25 cellular contexts compared by ENCODE assay signal in the genomic region with DNA sequence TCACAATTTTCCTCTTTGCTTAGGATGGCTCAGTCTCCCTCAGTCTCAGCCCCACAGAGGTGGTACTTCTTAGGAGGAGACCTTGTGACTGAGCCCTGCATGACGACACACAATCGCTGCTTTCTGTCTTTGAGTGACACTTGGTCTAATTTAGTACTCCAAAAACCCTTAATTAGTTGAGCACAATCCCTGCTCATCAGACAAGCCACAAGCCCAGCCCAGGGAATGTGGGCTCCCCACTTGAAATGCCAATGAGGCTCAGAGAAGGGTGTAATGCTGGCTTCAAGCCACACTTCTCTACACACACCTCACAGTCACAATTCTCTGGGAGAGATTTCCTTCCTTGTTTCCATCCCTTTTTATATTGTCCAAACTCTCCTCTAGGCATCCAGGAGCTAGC.
"Had no signal": no experiment of that assay in that cellular context is flagged by ENCODE, and none has a peak within 500 bp of the region (broad histone marks: within the 10 kb centered on the region; RNA-seq: fewer than 3 reads in every experiment).

No MANE protein-coding gene starts in this region.

- H3K4me3 ChIP-seq: breast epithelium, coronary artery, esophagus squamous epithelium, gastrocnemius medialis, right lobe of liver had no signal

- H3K4me1 ChIP-seq: breast epithelium, esophagus squamous epithelium, gastrocnemius medialis, parathyroid adenoma, right lobe of liver had no signal

- DNase-seq: activated CD4-positive, alpha-beta T cell treated with anti-CD3 and anti-CD28 coated beads, Interleukin-2, amount 10 ng/mL, durations not matched to agents 7 days and 5 days; activated CD4-positive, CD25-positive, alpha-beta regulatory T cell treated with anti-CD3 and anti-CD28 coated beads, Interleukin-2, amount 50 U/mL, for 72 hours; activated CD8-positive, alpha-beta T cell treated with anti-CD3 and anti-CD28 coated beads, Interleukin-2, amount 10 ng/mL, durations not matched to agents 7 days and 5 days; activated gamma-delta T cell; activated naive CD4-positive, alpha-beta T cell treated with anti-CD3 and anti-CD28 coated beads, Interleukin-2, amount 50 U/mL, for 16 hours; activated naive CD8-positive, alpha-beta T cell treated with anti-CD3 and anti-CD28 coated beads, Interleukin-2, amount 50 U/mL, for 24 hours; anterior cingulate cortex; cerebellar nuclear complex; endodermal cell; esophagus squamous epithelium; gastrocnemius medialis; hypothalamus; nephron progenitor cell; nucleus accumbens; right lobe of liver; stimulated activated CD4-positive, alpha-beta T cell treated with anti-CD3 and anti-CD28 coated beads, Interleukin-2, amount 100 ng/mL, for 48 hours; stimulated activated CD8-positive, alpha-beta memory T cell treated with anti-CD3 and anti-CD28 coated beads, Interleukin-4, amount 100 ng/mL, for 48 hours; stimulated activated naive CD4-positive, alpha-beta T cell; T-cell had no signal

- H3K27ac ChIP-seq: breast epithelium, coronary artery, esophagus squamous epithelium, gastrocnemius medialis, parathyroid adenoma, right lobe of liver, VCaP had no signal

- H3K9me3 ChIP-seq: breast epithelium, esophagus squamous epithelium, gastrocnemius medialis, right lobe of liver had no signal

- H3K9me3 Mint-ChIP-seq: activated CD4-positive, alpha-beta T cell treated with anti-CD3 and anti-CD28 coated beads, Interleukin-2, amount 10 ng/mL, durations not matched to agents 7 days and 5 days; activated naive CD8-positive, alpha-beta T cell treated with anti-CD3 and anti-CD28 coated beads, Interleukin-2, amount 50 U/mL, for 24 hours; activated T-helper 1 cell treated with anti-CD3 and anti-CD28 coated beads, Interleukin-12 subunit alpha, Interleukin-12 subunit beta, Interleukin-2, Interleukin-4 antibody, amounts not matched to agents 30 ng/mL and 10 ng/mL and 1 ng/mL, durations not matched to agents 14 hours and 24 hours and 36 hours; endodermal cell; nephron progenitor cell; T-cell; T-helper 2 cell treated with Interferon-gamma antibody and Interleukin-4, amounts not matched to agents 5 μg/mL and 100 μg/mL, for 36 hours had no signal

- H3K36me3 Mint-ChIP-seq: T-cell had no signal

- H3K4me3 Mint-ChIP-seq: activated CD4-positive, alpha-beta T cell treated with anti-CD3 and anti-CD28 coated beads, Interleukin-2, amount 10 ng/mL, durations not matched to agents 7 days and 5 days; activated CD8-positive, alpha-beta T cell treated with anti-CD3 and anti-CD28 coated beads, Interleukin-2, amount 10 ng/mL, durations not matched to agents 7 days and 5 days; activated naive CD8-positive, alpha-beta T cell treated with anti-CD3 and anti-CD28 coated beads, Interleukin-2, amount 50 U/mL, for 24 hours; activated T-helper 1 cell treated with anti-CD3 and anti-CD28 coated beads, Interleukin-12 subunit alpha, Interleukin-12 subunit beta, Interleukin-2, Interleukin-4 antibody, amounts not matched to agents 30 ng/mL and 10 ng/mL and 1 ng/mL, durations not matched to agents 14 hours and 24 hours and 36 hours; endodermal cell; nephron progenitor cell; T-cell; T-helper 2 cell treated with Interferon-gamma antibody and Interleukin-4, amounts not matched to agents 5 μg/mL and 100 μg/mL, for 36 hours had no signal

- H3K9ac ChIP-seq: parathyroid adenoma had no signal

- H3K27me3 ChIP-seq: breast epithelium, esophagus squamous epithelium, gastrocnemius medialis, right lobe of liver had no signal

- H2AFZ ChIP-seq: parathyroid adenoma had no signal

- H3K79me2 ChIP-seq: parathyroid adenoma had no signal

- H3K27ac Mint-ChIP-seq: activated CD4-positive, alpha-beta T cell treated with anti-CD3 and anti-CD28 coated beads, Interleukin-2, amount 10 ng/mL, durations not matched to agents 7 days and 5 days; activated CD8-positive, alpha-beta T cell treated with anti-CD3 and anti-CD28 coated beads, Interleukin-2, amount 10 ng/mL, durations not matched to agents 7 days and 5 days; activated naive CD8-positive, alpha-beta T cell treated with anti-CD3 and anti-CD28 coated beads, Interleukin-2, amount 50 U/mL, for 24 hours; activated T-helper 1 cell treated with anti-CD3 and anti-CD28 coated beads, Interleukin-12 subunit alpha, Interleukin-12 subunit beta, Interleukin-2, Interleukin-4 antibody, amounts not matched to agents 30 ng/mL and 10 ng/mL and 1 ng/mL, durations not matched to agents 14 hours and 24 hours and 36 hours; endodermal cell; nephron progenitor cell; T-cell; T-helper 2 cell treated with Interferon-gamma antibody and Interleukin-4, amounts not matched to agents 5 μg/mL and 100 μg/mL, for 36 hours had no signal

- H3K4me1 Mint-ChIP-seq: activated CD4-positive, alpha-beta T cell treated with anti-CD3 and anti-CD28 coated beads, Interleukin-2, amount 10 ng/mL, durations not matched to agents 7 days and 5 days; activated naive CD8-positive, alpha-beta T cell treated with anti-CD3 and anti-CD28 coated beads, Interleukin-2, amount 50 U/mL, for 24 hours; T-cell had no signal

- H3K36me3 ChIP-seq: breast epithelium, esophagus squamous epithelium, gastrocnemius medialis, right lobe of liver had no signal
